9 cellular contexts compared by ENCODE assay signal in genomic region chr2:231611273-231612198, GRCh38. TPM values are rescaled to one million over a fixed set of nuclear protein-coding genes. Genes with fewer than 3 reads are reported as not detected.
DNase-seq lines count a peak whose midpoint lies in the region; ATAC-seq and TF ChIP-seq lines count a peak whose summit lies in the region.
"Had no signal": no experiment of that assay in that cellular context is flagged by ENCODE, and none has a peak within 500 bp of the region (broad histone marks: within the 10 kb centered on the region; RNA-seq: fewer than 3 reads in every experiment).

No MANE protein-coding gene starts in this region.

- no peaks in the 10 kb centered on the region for H3K9me3 ChIP-seq in osteoblast (ENCODE audit: low read depth, low read length)

- H2AFZ ChIP-seq in osteoblast (ENCODE audit: low read length), result peak overlapping the region; percentile 75

- peak overlapping the region; percentile 18 for H3K4me3 ChIP-seq in NB4 (ENCODE audit: low read depth, low read length)
- no peak overlapping the region for H3K4me3 ChIP-seq in epithelial cell of proximal tubule (ENCODE audit: low read depth, low read length)
- peak overlapping the region; percentile 31 for H3K4me3 ChIP-seq in osteoblast (ENCODE audit: insufficient read depth, low read length)

- no peaks in the 10 kb centered on the region for H3K27me3 ChIP-seq in osteoblast (ENCODE audit: insufficient read depth, low read length)

- no peak for ATAC-seq in GM21526 (IDR thresholded peaks at IDR 0.05; ENCODE audit: low FRiP score, unreplicated experiment)

- peak overlapping the region; percentile 75 for H3K4me2 ChIP-seq in osteoblast (ENCODE audit: insufficient read depth, low read length)

- no peaks in the 10 kb centered on the region for H3K79me2 ChIP-seq in osteoblast (ENCODE audit: insufficient read depth, low read length)

- DNase-seq in ELF-1 (ENCODE audit: low read depth, low spot score) (peak; percentile 79), NB4 (ENCODE audit: low read depth) (peak; percentile 88), epithelial cell of proximal tubule (ENCODE audit: low read depth) (peak; percentile 35), osteoblast (ENCODE audit: insufficient read length, low spot score, missing footprints) (peak; percentile 98), midbrain (lab: John Stamatoyannopoulos, UW) (no peak), NCI-H524 treated with DMSO at 0.1 percent for 48 hours (lab: John Stamatoyannopoulos, UW) (no peak)
- DNase-seq in activated CD8-positive, alpha-beta memory T cell treated with anti-CD3 and anti-CD28 coated beads for 48 hours (ENCODE audit: low read depth in 2 of 3, low spot score in 2 of 3), result peak in 2 of 3 experiments; percentile 32 to 33

- peak overlapping the region; percentile 99 for H3K27ac ChIP-seq in osteoblast (ENCODE audit: low read depth, low read length)

- H3K4me1 ChIP-seq in osteoblast (ENCODE audit: insufficient read depth, low read length), result peaks cover 28% of the 10 kb centered on the region

- H3K36me3 ChIP-seq in osteoblast (ENCODE audit: insufficient read depth, low read length), result no peaks in the 10 kb centered on the region

- H4K20me1 ChIP-seq in osteoblast (ENCODE audit: insufficient read depth, low read length), result no peaks in the 10 kb centered on the region

- no peak for TF ChIP-seq POLR2A in NB4 (IDR thresholded peaks at IDR 0.05; ENCODE audit: extremely low read depth, insufficient read length)

- TF ChIP-seq CTCF in NB4 (IDR thresholded peaks at IDR 0.05; ENCODE audit: low read depth, low read length) (peak; percentile 49), epithelial cell of proximal tubule (conservative IDR thresholded peaks at IDR 0.05; ENCODE audit: low read depth, low read length) (no peak), osteoblast (IDR thresholded peaks at IDR 0.05; ENCODE audit: extremely low read depth, low read depth, low read length) (peak; percentile 42)

RNA-seq across cellular contexts. Expression of gene TEX44, which starts 18.9 kb away (rescaled TPM):
- total RNA-seq in epithelial cell of proximal tubule, result not detected in 2 replicates
- total RNA-seq in osteoblast, result not detected in 2 replicates
- total RNA-seq: T-helper 2 cell treated with Interferon-gamma antibody and Interleukin-4, amounts not matched to agents 100 ng/mL and 5 ng/mL, for 36 hours had no signal

Comparison
In these comparisons a context has a peak if more than half of its experiments do, and no peak if none do; other contexts are left out.
1. DNase-seq: peak in ELF-1 (single experiment), NB4 (single experiment), activated CD8-positive, alpha-beta memory T cell treated with anti-CD3 and anti-CD28 coated beads for 48 hours (2 of 3), epithelial cell of proximal tubule (single experiment) and osteoblast (single experiment); none in midbrain (single experiment) and NCI-H524 treated with DMSO at 0.1 percent for 48 hours (single experiment).